In the genomic region with DNA sequence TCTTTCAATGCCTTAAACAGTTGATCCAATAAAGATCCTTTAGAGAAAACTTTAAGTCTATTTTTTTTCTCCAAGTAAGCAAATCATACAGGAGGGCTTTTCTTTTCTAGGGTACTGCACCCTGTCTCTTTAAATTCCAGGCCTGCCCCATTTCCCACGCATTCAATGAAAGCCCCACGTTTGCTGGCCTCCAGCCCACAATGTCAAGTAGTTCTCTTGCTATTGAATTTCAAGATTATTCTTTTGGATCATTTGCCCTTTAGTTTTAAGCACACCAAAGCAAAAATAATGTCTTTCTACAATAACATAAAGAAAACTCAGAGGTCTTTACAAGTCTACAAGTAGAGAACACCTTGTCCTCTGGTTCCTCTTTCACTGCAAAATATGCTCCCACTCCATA, we compare ENCODE assay signal across 23 cellular contexts. TPM values are rescaled to one million over a fixed set of nuclear protein-coding genes. Genes with fewer than 3 reads are reported as not detected.
DNase-seq lines count a peak whose midpoint lies in the region; ATAC-seq, FAIRE-seq and TF ChIP-seq lines count a peak whose summit lies in the region.
"Had no signal": no experiment of that assay in that cellular context is flagged by ENCODE, and none has a peak within 500 bp of the region (broad histone marks: within the 10 kb centered on the region; RNA-seq: fewer than 3 reads in every experiment).

No MANE protein-coding gene starts in this region.

- H3K9me3 ChIP-seq in muscle layer of colon (ENCODE audit: low read length) = no peaks in the 10 kb centered on the region
- H3K9me3 ChIP-seq: BLaER1 treated with 17β-estradiol and CSF1 and Interleukin-3, amounts not matched to agents 10 nM and 100 nM; esophagus squamous epithelium; psoas muscle; upper lobe of left lung had no signal

- FAIRE-seq in GM12891 (lab: Jason Lieb, UNC) = peak; percentile 43
- FAIRE-seq: bronchial epithelial cell had no signal

- H3K36me3 Mint-ChIP-seq in activated naive CD8-positive, alpha-beta T cell treated with anti-CD3 and anti-CD28 coated beads, Interleukin-2, amount 50 U/mL, for 24 hours (ENCODE audit: low read depth) = no peaks in the 10 kb centered on the region
- H3K36me3 Mint-ChIP-seq in activated T-helper 17 cell treated with anti-CD3 and anti-CD28 coated beads, Interleukin-2, amount 50 U/mL, for 72 hours (ENCODE audit: low read depth) = no peaks in the 10 kb centered on the region

- no peaks in the 10 kb centered on the region for H3K27me3 Mint-ChIP-seq in activated naive CD8-positive, alpha-beta T cell treated with anti-CD3 and anti-CD28 coated beads, Interleukin-2, amount 50 U/mL, for 24 hours
- no peaks in the 10 kb centered on the region for H3K27me3 Mint-ChIP-seq in activated T-helper 17 cell treated with anti-CD3 and anti-CD28 coated beads, Interleukin-2, amount 50 U/mL, for 72 hours
- H3K27me3 Mint-ChIP-seq: activated CD4-positive, alpha-beta T cell treated with anti-CD3 and anti-CD28 coated beads, Interleukin-2, amount 10 ng/mL, durations not matched to agents 7 days and 5 days; activated naive CD8-positive, alpha-beta T cell treated with anti-CD3 and anti-CD28 coated beads, Interleukin-2, amount 10 ng/mL, durations not matched to agents 7 days and 5 days had no signal

- no peak for ATAC-seq in activated naive CD8-positive, alpha-beta T cell treated with anti-CD3 and anti-CD28 coated beads, Interleukin-2, amount 50 U/mL, for 24 hours
- ATAC-seq in HG03442 (IDR thresholded peaks at IDR 0.05; ENCODE audit: unreplicated experiment) = no peak
- ATAC-seq in activated T-helper 17 cell treated with anti-CD3 and anti-CD28 coated beads, Interleukin-2, amount 50 U/mL, for 72 hours (replicated peaks) = no peak
- ATAC-seq: PC-3 had no signal

- H3K27ac ChIP-seq in muscle layer of colon (ENCODE audit: low read depth, low read length) = peak overlapping the region; percentile 14
- H3K27ac ChIP-seq: 22Rv1; BLaER1 treated with 17β-estradiol and CSF1 and Interleukin-3, amounts not matched to agents 10 nM and 100 nM; esophagus squamous epithelium; psoas muscle; upper lobe of left lung had no signal

- peaks cover 75% of the 10 kb centered on the region for H3K4me1 Mint-ChIP-seq in activated naive CD8-positive, alpha-beta T cell treated with anti-CD3 and anti-CD28 coated beads, Interleukin-2, amount 50 U/mL, for 24 hours
- peaks cover 56% of the 10 kb centered on the region for H3K4me1 Mint-ChIP-seq in activated T-helper 17 cell treated with anti-CD3 and anti-CD28 coated beads, Interleukin-2, amount 50 U/mL, for 72 hours

- H3K9ac ChIP-seq in muscle layer of colon (ENCODE audit: low read length) = no peak overlapping the region
- H3K9ac ChIP-seq: BLaER1 treated with 17β-estradiol and CSF1 and Interleukin-3, amounts not matched to agents 10 nM and 100 nM had no signal

- H3K4me1 ChIP-seq in muscle layer of colon (ENCODE audit: insufficient read depth, low read length) = peaks cover 67% of the 10 kb centered on the region

- H3K27ac Mint-ChIP-seq in activated naive CD8-positive, alpha-beta T cell treated with anti-CD3 and anti-CD28 coated beads, Interleukin-2, amount 50 U/mL, for 24 hours = peak overlapping the region; percentile 29
- H3K27ac Mint-ChIP-seq in activated T-helper 17 cell treated with anti-CD3 and anti-CD28 coated beads, Interleukin-2, amount 50 U/mL, for 72 hours = no peak overlapping the region
- H3K27ac Mint-ChIP-seq: activated CD4-positive, alpha-beta T cell treated with anti-CD3 and anti-CD28 coated beads, Interleukin-2, amount 10 ng/mL, durations not matched to agents 7 days and 5 days; activated naive CD8-positive, alpha-beta T cell treated with anti-CD3 and anti-CD28 coated beads, Interleukin-2, amount 10 ng/mL, durations not matched to agents 7 days and 5 days had no signal

- peak overlapping the region in 1 of 2 donors; percentile 13 for H3K4me3 ChIP-seq in muscle layer of colon (ENCODE audit: low read depth in 1 of 2, low read length in 2 of 2)
- H3K4me3 ChIP-seq: BLaER1 treated with 17β-estradiol and CSF1 and Interleukin-3, amounts not matched to agents 10 nM and 100 nM; esophagus squamous epithelium; psoas muscle; upper lobe of left lung had no signal

- H3K27me3 ChIP-seq in muscle layer of colon (ENCODE audit: control insufficient read depth in 1 of 2, insufficient read depth in 2 of 2, low read length in 2 of 2) = no peaks in the 10 kb centered on the region
- H3K27me3 ChIP-seq: BLaER1 treated with 17β-estradiol and CSF1 and Interleukin-3, amounts not matched to agents 10 nM and 100 nM; esophagus squamous epithelium; upper lobe of left lung had no signal

- H3K4me3 Mint-ChIP-seq in activated naive CD8-positive, alpha-beta T cell treated with anti-CD3 and anti-CD28 coated beads, Interleukin-2, amount 50 U/mL, for 24 hours = no peak overlapping the region
- H3K4me3 Mint-ChIP-seq in activated T-helper 17 cell treated with anti-CD3 and anti-CD28 coated beads, Interleukin-2, amount 50 U/mL, for 72 hours = no peak overlapping the region
- H3K4me3 Mint-ChIP-seq: activated CD4-positive, alpha-beta T cell treated with anti-CD3 and anti-CD28 coated beads, Interleukin-2, amount 10 ng/mL, durations not matched to agents 7 days and 5 days; activated naive CD8-positive, alpha-beta T cell treated with anti-CD3 and anti-CD28 coated beads, Interleukin-2, amount 10 ng/mL, durations not matched to agents 7 days and 5 days; H9 had no signal

- H3K36me3 ChIP-seq in muscle layer of colon (ENCODE audit: insufficient read depth, low read length) = no peaks in the 10 kb centered on the region
- H3K36me3 ChIP-seq: BLaER1 treated with 17β-estradiol and CSF1 and Interleukin-3, amounts not matched to agents 10 nM and 100 nM; esophagus squamous epithelium; upper lobe of left lung had no signal

- DNase-seq in DMS79 treated with DMSO at 0.1 percent for 48 hours (lab: John Stamatoyannopoulos, UW) (peak; percentile 22), DMS79 (lab: John Stamatoyannopoulos, UW) (no peak), GM12891 (ENCODE audit: insufficient read length, low spot score) (no peak), OCI-M2 (lab: John Stamatoyannopoulos, UW; ENCODE audit: unreplicated experiment) (no peak)
- DNase-seq in activated naive CD8-positive, alpha-beta T cell treated with anti-CD3 and anti-CD28 coated beads, Interleukin-2, amount 50 U/mL, for 24 hours = no peak
- DNase-seq: activated CD4-positive, alpha-beta T cell treated with anti-CD3 and anti-CD28 coated beads, Interleukin-2, amount 10 ng/mL, durations not matched to agents 7 days and 5 days; activated naive CD8-positive, alpha-beta T cell treated with anti-CD3 and anti-CD28 coated beads, Interleukin-2, amount 10 ng/mL, durations not matched to agents 7 days and 5 days; esophagus squamous epithelium; H9; Karpas-422; NCI-H146; NCI-H510A; PC-3; psoas muscle; stimulated activated CD4-positive, alpha-beta T cell treated with anti-CD3 and anti-CD28 coated beads, Interleukin-12 subunit alpha, Interleukin-12 subunit beta, amount 100 ng/mL, for 4 hours had no signal

- H3K9me3 Mint-ChIP-seq in activated naive CD8-positive, alpha-beta T cell treated with anti-CD3 and anti-CD28 coated beads, Interleukin-2, amount 50 U/mL, for 24 hours = no peaks in the 10 kb centered on the region
- no peaks in the 10 kb centered on the region for H3K9me3 Mint-ChIP-seq in activated T-helper 17 cell treated with anti-CD3 and anti-CD28 coated beads, Interleukin-2, amount 50 U/mL, for 72 hours
- H3K9me3 Mint-ChIP-seq: activated CD4-positive, alpha-beta T cell treated with anti-CD3 and anti-CD28 coated beads, Interleukin-2, amount 10 ng/mL, durations not matched to agents 7 days and 5 days; activated naive CD8-positive, alpha-beta T cell treated with anti-CD3 and anti-CD28 coated beads, Interleukin-2, amount 10 ng/mL, durations not matched to agents 7 days and 5 days; H9; nephron had no signal

- TF ChIP-seq POLR2A in GM12891 (IDR thresholded peaks at IDR 0.05; ENCODE audit: low read depth, low read length) = no peak

TF ChIP-seq in GM12891, 5 proteins besides CTCF, POLR2A, EP300 and RAD21:
- TF ChIP-seq SPI1 (IDR thresholded peaks at IDR 0.05; ENCODE audit: low read depth, low read length) = no peak
- no peak for TF ChIP-seq TAF1 (IDR thresholded peaks at IDR 0.05; ENCODE audit: low read depth, low read length)
- no peak for TF ChIP-seq POU2F2 (IDR thresholded peaks at IDR 0.05; ENCODE audit: low read depth, low read length)
- TF ChIP-seq PAX5 (IDR thresholded peaks at IDR 0.05; ENCODE audit: insufficient read depth, low read length, severe bottlenecking) = no peak
- no peak for TF ChIP-seq POLR2AphosphoS5 (IDR thresholded peaks at IDR 0.05; ENCODE audit: low read depth, low read length)
TF ChIP-seq in GM12891: peak in this region for 0.

RNA-seq across cellular contexts. Expression of gene MLLT3, which starts 15.7 kb away (rescaled TPM):
- 34.2 TPM for polyA plus RNA-seq in GM12891 (2012; ENCODE audit: low read depth, missing spikeins)
- total RNA-seq in activated T-helper 17 cell treated with anti-CD3 and anti-CD28 coated beads, Interleukin-2, amount 50 U/mL, for 72 hours = 10 to 100 TPM; 45.7 to 54.9 TPM
